In genomic region chr16:81894592-81894991, GRCh38 we compare ENCODE assay signal across 33 cellular contexts.
"Had no signal": no experiment of that assay in that cellular context is flagged by ENCODE, and none has a peak within 500 bp of the region (broad histone marks: within the 10 kb centered on the region; RNA-seq: fewer than 3 reads in every experiment).

No MANE protein-coding gene starts in this region.

- H3K36me3 ChIP-seq: MG63 had no signal

- DNase-seq: Karpas-422, Kasumi-1, MG63, MM.1S, MV-4-11, NCI-H1048, NCI-H1092, NCI-H1092 treated with DMSO at 0.1 percent for 48 hours, NCI-H1105, NCI-H1105 treated with DMSO at 0.1 percent for 48 hours, NCI-H1417, NCI-H1417 treated with DMSO at 0.1 percent for 48 hours, NCI-H1436, NCI-H1436 treated with DMSO at 0.1 percent for 48 hours, NCI-H1694, NCI-H1694 treated with DMSO at 0.1 percent for 48 hours, NCI-H187, NCI-H187 treated with DMSO at 0.1 percent for 48 hours, NCI-H1930, NCI-H2029, NCI-H2029 treated with DMSO at 0.1 percent for 48 hours, NCI-H2081, NCI-H2081 treated with DMSO at 0.1 percent for 48 hours, NCI-H2107, NCI-H2171, NCI-H2171 treated with DMSO at 0.1 percent for 48 hours, NCI-H2227 treated with DMSO at 0.1 percent for 48 hours, NCI-H226, NCI-H345, NCI-H446, NCI-H446 treated with DMSO at 0.1 percent for 48 hours, NCI-H510A had no signal

- H3K27me3 ChIP-seq: MG63 had no signal

- H3K27ac ChIP-seq: KMS-11 had no signal

- H3K9ac ChIP-seq: KMS-11 had no signal

- H3K4me3 ChIP-seq: MG63 had no signal

- H3K9me3 ChIP-seq: MG63 had no signal
